1 cellular context compared by ENCODE assay signal in genomic region chr20:4233520-4233919, GRCh38.
TF ChIP-seq lines count a peak whose summit lies in the region.

No MANE protein-coding gene starts in this region.

TF ChIP-seq in SK-N-SH treated with all-trans-retinoic acid at 6 μM for 48 hours, 23 proteins besides CTCF, POLR2A, EP300 and RAD21 (continued from another document):
- TF ChIP-seq TSHZ2 (CRISPR knock-in tag; IDR thresholded peaks at IDR 0.05) (no peak), ZNF8 (CRISPR knock-in tag; IDR thresholded peaks at IDR 0.05) (no peak), CREB5 (CRISPR knock-in tag; IDR thresholded peaks at IDR 0.05; ENCODE audit: low read depth) (no peak), GLIS3 (CRISPR knock-in tag; IDR thresholded peaks at IDR 0.05) (no peak), CSDC2 (CRISPR knock-in tag; IDR thresholded peaks at IDR 0.05) (no peak), ZFP30 (CRISPR knock-in tag; IDR thresholded peaks at IDR 0.05) (no peak), SNAI2 (CRISPR knock-in tag; IDR thresholded peaks at IDR 0.05) (no peak), TOX (CRISPR knock-in tag; IDR thresholded peaks at IDR 0.05; ENCODE audit: borderline replicate concordance) (no peak), ZFP3 (CRISPR knock-in tag; IDR thresholded peaks at IDR 0.05) (no peak), ZC3H10 (CRISPR knock-in tag; IDR thresholded peaks at IDR 0.05) (no peak)
- TF ChIP-seq, protein P1, sequence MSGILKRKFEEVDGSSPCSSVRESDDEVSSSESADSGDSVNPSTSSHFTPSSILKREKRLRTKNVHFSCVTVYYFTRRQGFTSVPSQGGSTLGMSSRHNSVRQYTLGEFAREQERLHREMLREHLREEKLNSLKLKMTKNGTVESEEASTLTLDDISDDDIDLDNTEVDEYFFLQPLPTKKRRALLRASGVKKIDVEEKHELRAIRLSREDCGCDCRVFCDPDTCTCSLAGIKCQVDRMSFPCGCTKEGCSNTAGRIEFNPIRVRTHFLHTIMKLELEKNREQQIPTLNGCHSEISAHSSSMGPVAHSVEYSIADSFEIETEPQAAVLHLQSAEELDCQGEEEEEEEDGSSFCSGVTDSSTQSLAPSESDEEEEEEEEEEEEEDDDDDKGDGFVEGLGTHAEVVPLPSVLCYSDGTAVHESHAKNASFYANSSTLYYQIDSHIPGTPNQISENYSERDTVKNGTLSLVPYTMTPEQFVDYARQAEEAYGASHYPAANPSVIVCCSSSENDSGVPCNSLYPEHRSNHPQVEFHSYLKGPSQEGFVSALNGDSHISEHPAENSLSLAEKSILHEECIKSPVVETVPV (CRISPR knock-in tag; IDR thresholded peaks at IDR 0.05) = no peak
